16 cellular contexts compared by ENCODE assay signal in genomic region chr1:160755864-160756616, GRCh38. TPM values are rescaled to one million over a fixed set of nuclear protein-coding genes. Genes with fewer than 3 reads are reported as not detected.
DNase-seq lines count a peak whose midpoint lies in the region; ATAC-seq, FAIRE-seq and TF ChIP-seq lines count a peak whose summit lies in the region.
"Had no signal": no experiment of that assay in that cellular context is flagged by ENCODE, and none has a peak within 500 bp of the region (broad histone marks: within the 10 kb centered on the region; RNA-seq: fewer than 3 reads in every experiment).

No MANE protein-coding gene starts in this region.

- H3K4me3 ChIP-seq in spleen: no peak overlapping the region
- no peak overlapping the region for H3K4me3 ChIP-seq in kidney (ENCODE audit: low read length in 2 of 2)
- no peak overlapping the region for H3K4me3 ChIP-seq in MM.1S (ENCODE audit: low read length)
- H3K4me3 ChIP-seq: neural progenitor cell had no signal

- no peaks in the 10 kb centered on the region for H3K27me3 Mint-ChIP-seq in activated CD4-positive, alpha-beta T cell treated with anti-CD3 and anti-CD28 coated beads, Interleukin-2, amount 10 ng/mL, durations not matched to agents 7 days and 5 days
- H3K27me3 Mint-ChIP-seq in activated CD8-positive, alpha-beta T cell treated with anti-CD3 and anti-CD28 coated beads for 36 hours: no peaks in the 10 kb centered on the region

- TF ChIP-seq POLR2A in spleen (IDR thresholded peaks at IDR 0.05): no peak

- peaks cover 20% of the 10 kb centered on the region for H3K9me3 Mint-ChIP-seq in activated CD4-positive, alpha-beta T cell treated with anti-CD3 and anti-CD28 coated beads, Interleukin-2, amount 10 ng/mL, durations not matched to agents 7 days and 5 days
- H3K9me3 Mint-ChIP-seq in activated CD8-positive, alpha-beta T cell treated with anti-CD3 and anti-CD28 coated beads for 36 hours: peaks cover 13% of the 10 kb centered on the region
- H3K9me3 Mint-ChIP-seq: neural progenitor cell had no signal

- H3K27me3 ChIP-seq in spleen (replicated peaks in 1 of 7) (no peaks in the 10 kb centered on the region), MM.1S (replicated peaks; ENCODE audit: insufficient read depth, low read length) (no peaks in the 10 kb centered on the region)
- H3K27me3 ChIP-seq: neural progenitor cell had no signal

- H3K4me1 ChIP-seq in spleen: peaks cover 0 to 26% (median 2%) of the 10 kb centered on the region in 6 donors
- H3K4me1 ChIP-seq in kidney (ENCODE audit: control insufficient read depth in 1 of 2, insufficient read depth in 1 of 2, low read depth in 1 of 2, low read length in 2 of 2): no peaks in the 10 kb centered on the region
- no peaks in the 10 kb centered on the region for H3K4me1 ChIP-seq in MM.1S (ENCODE audit: low read length)
- H3K4me1 ChIP-seq: neural progenitor cell had no signal

- peak overlapping the region in 7 of 8 donors; percentile 10 to 80 (median 58) for H3K27ac ChIP-seq in spleen
- no peak overlapping the region for H3K27ac ChIP-seq in kidney (ENCODE audit: low read depth in 2 of 2, low read length in 2 of 2)
- no peak overlapping the region; the same call in 1 of the 2 replicates for H3K27ac ChIP-seq in MM.1S (ENCODE audit: low read length)
- H3K27ac ChIP-seq: neural progenitor cell had no signal

- H3K36me3 ChIP-seq in spleen (peaks cover 0 to 4% (median 0%) of the 10 kb centered on the region in 6 donors), kidney (ENCODE audit: control insufficient read depth in 1 of 2, insufficient read depth in 2 of 2, low read length in 2 of 2) (no peaks in the 10 kb centered on the region), MM.1S (replicated peaks; ENCODE audit: insufficient read depth, low read length) (peaks cover 20% of the 10 kb centered on the region)
- H3K36me3 ChIP-seq: neural progenitor cell had no signal

- intact Hi-C loops in activated CD8-positive, alpha-beta T cell treated with anti-CD3 and anti-CD28 coated beads for 36 hours (cut with micrococcal nuclease): no loop called here
- intact Hi-C loops in spleen (cut with DNase I; ENCODE audit: low total_unique reads): no loop called here
- intact Hi-C loops in kidney (cut with DNase I): no loop called here

- POLR2A ChIA-PET in activated CD4-positive, alpha-beta T cell treated with anti-CD3 and anti-CD28 coated beads, Interleukin-2, amount 10 ng/mL, durations not matched to agents 7 days and 5 days (lab: Charles Lee): no interaction called here
- POLR2A ChIA-PET in activated CD8-positive, alpha-beta T cell treated with anti-CD3 and anti-CD28 coated beads for 36 hours (lab: Charles Lee): interaction anchor here (0.7 to 3.5 kb wide), 17 partner anchors 8 to 81 kb away, joined by 3 to 35 read pairs (median 4); partner anchors contain the start of genes CD48, LY9 and SLAMF7

- no peak for TF ChIP-seq CTCF in activated CD8-positive, alpha-beta T cell treated with anti-CD3 and anti-CD28 coated beads for 36 hours (IDR thresholded peaks at IDR 0.05)
- TF ChIP-seq CTCF in spleen (IDR thresholded peaks at IDR 0.05 in 8 of 11, conservative IDR thresholded peaks at IDR 0.05 in 3 of 11) (no peak), kidney (IDR thresholded peaks at IDR 0.05; ENCODE audit: borderline replicate concordance, extremely low read depth, insufficient read depth) (no peak), MM.1S (IDR thresholded peaks at IDR 0.05; ENCODE audit: low read length) (no peak)

- peaks cover 47% of the 10 kb centered on the region for H3K4me1 Mint-ChIP-seq in activated CD4-positive, alpha-beta T cell treated with anti-CD3 and anti-CD28 coated beads, Interleukin-2, amount 10 ng/mL, durations not matched to agents 7 days and 5 days
- H3K4me1 Mint-ChIP-seq in activated CD8-positive, alpha-beta T cell treated with anti-CD3 and anti-CD28 coated beads for 36 hours (ENCODE audit: low read depth): peaks cover 73% of the 10 kb centered on the region

- WGBS in spleen, 5 donors: 53 to 67% (median 57%) methylated on average over 4 of the region's 4 CpGs

- no peaks in the 10 kb centered on the region for H3K9me2 ChIP-seq in MM.1S (replicated peaks; ENCODE audit: insufficient read depth, low read length)

- peaks cover 52% of the 10 kb centered on the region for H3F3A ChIP-seq in MM.1S (ENCODE audit: insufficient read depth, low read length)

- H3K36me3 Mint-ChIP-seq in activated CD4-positive, alpha-beta T cell treated with anti-CD3 and anti-CD28 coated beads, Interleukin-2, amount 10 ng/mL, durations not matched to agents 7 days and 5 days (ENCODE audit: low read depth): peaks cover 18% of the 10 kb centered on the region
- H3K36me3 Mint-ChIP-seq in activated CD8-positive, alpha-beta T cell treated with anti-CD3 and anti-CD28 coated beads for 36 hours (ENCODE audit: low read depth): peaks cover 53% of the 10 kb centered on the region
- H3K36me3 Mint-ChIP-seq: neural progenitor cell had no signal

- DNase-seq in activated CD4-positive, alpha-beta T cell treated with anti-CD3 and anti-CD28 coated beads, Interleukin-2, amount 10 ng/mL, durations not matched to agents 7 days and 5 days: no peak
- no peak for DNase-seq in activated CD4-positive, alpha-beta T cell treated with anti-CD3 and anti-CD28 coated beads for 48 hours
- peak; percentile 70 for DNase-seq in activated CD8-positive, alpha-beta T cell treated with anti-CD3 and anti-CD28 coated beads for 36 hours
- DNase-seq in spleen (no peak), kidney (no peak), midbrain (lab: John Stamatoyannopoulos, UW) (no peak), MM.1S (no peak)
- DNase-seq: Calu3, left cardiac atrium, T1000 had no signal

- H3K4me2 ChIP-seq in MM.1S (ENCODE audit: low read depth, low read length): no peak overlapping the region
- H3K4me2 ChIP-seq: neural progenitor cell had no signal

- ATAC-seq in GM21381 (IDR thresholded peaks at IDR 0.05; ENCODE audit: unreplicated experiment): peak; percentile 43
- ATAC-seq in activated CD8-positive, alpha-beta T cell treated with anti-CD3 and anti-CD28 coated beads for 36 hours: peak; percentile 68

- H3K9me3 ChIP-seq in spleen: no peaks in the 10 kb centered on the region
- H3K9me3 ChIP-seq in kidney (ENCODE audit: control insufficient read depth in 1 of 2, low read length in 2 of 2): no peaks in the 10 kb centered on the region
- H3K9me3 ChIP-seq in MM.1S (replicated peaks; ENCODE audit: insufficient read depth, low read length): no peaks in the 10 kb centered on the region

- H2AFZ ChIP-seq in MM.1S (ENCODE audit: low read length): no peak overlapping the region
- H2AFZ ChIP-seq: neural progenitor cell had no signal

- H4K20me1 ChIP-seq in MM.1S (ENCODE audit: insufficient read depth, low read length): peaks cover 7% of the 10 kb centered on the region; the same call in 1 of the 2 replicates

- CTCF ChIA-PET in activated CD4-positive, alpha-beta T cell treated with anti-CD3 and anti-CD28 coated beads, Interleukin-2, amount 10 ng/mL, durations not matched to agents 7 days and 5 days (lab: Charles Lee): interaction anchor here (0.8 to 2.3 kb wide), 14 partner anchors 9 to 106 kb away, joined by 3 to 14 read pairs (median 4); partner anchors contain the start of gene CD244
- CTCF ChIA-PET in activated CD8-positive, alpha-beta T cell treated with anti-CD3 and anti-CD28 coated beads for 36 hours (lab: Charles Lee): interaction anchor here (0.7 to 2.9 kb wide), 15 partner anchors 9 to 195 kb away, joined by 3 to 31 read pairs (median 4); no protein-coding TSS in a partner anchor

- H3K9ac ChIP-seq in kidney (ENCODE audit: low read length in 2 of 2) (no peak overlapping the region), MM.1S (ENCODE audit: low read length) (no peak overlapping the region)
- H3K9ac ChIP-seq: neural progenitor cell had no signal

- H3K4me3 Mint-ChIP-seq in activated CD4-positive, alpha-beta T cell treated with anti-CD3 and anti-CD28 coated beads, Interleukin-2, amount 10 ng/mL, durations not matched to agents 7 days and 5 days: no peak overlapping the region
- H3K4me3 Mint-ChIP-seq in activated CD8-positive, alpha-beta T cell treated with anti-CD3 and anti-CD28 coated beads for 36 hours: peak overlapping the region; percentile 40
- H3K4me3 Mint-ChIP-seq: neural progenitor cell had no signal

- no peak for FAIRE-seq in kidney (lab: Jason Lieb, UNC)
- FAIRE-seq: A204.1, endometrium had no signal

- peak overlapping the region; percentile 78 for H3K27ac Mint-ChIP-seq in activated CD4-positive, alpha-beta T cell treated with anti-CD3 and anti-CD28 coated beads, Interleukin-2, amount 10 ng/mL, durations not matched to agents 7 days and 5 days
- H3K27ac Mint-ChIP-seq in activated CD8-positive, alpha-beta T cell treated with anti-CD3 and anti-CD28 coated beads for 36 hours: peak overlapping the region; percentile 95
- H3K27ac Mint-ChIP-seq: neural progenitor cell had no signal

- H3K79me2 ChIP-seq in MM.1S (ENCODE audit: low read length): peaks cover 5% of the 10 kb centered on the region

RNA-seq across cellular contexts. Expression of gene SLAMF7, which starts 17.0 kb away (rescaled TPM):
- 10 to 100 TPM; 12.8 to 13.4 TPM for total RNA-seq in activated CD4-positive, alpha-beta T cell treated with anti-CD3 and anti-CD28 coated beads, Interleukin-2, amount 10 ng/mL, durations not matched to agents 7 days and 5 days
- 10 to 100 TPM; 90.0 to 93.5 TPM for total RNA-seq in activated CD8-positive, alpha-beta T cell treated with anti-CD3 and anti-CD28 coated beads for 36 hours
- total RNA-seq in spleen: 100 to 1,000 TPM in 1 of 7 donors, 10 to 100 TPM in 6; 28.9 to 134 (median 63.5) TPM
- 10 to 100 TPM; 12.5 to 21.4 (median 13.3) TPM for polyA plus RNA-seq in spleen
- 13.9 TPM for total RNA-seq in kidney
- 0.65 TPM for polyA plus RNA-seq in kidney (ENCODE audit: insufficient read depth, low read depth, low replicate concordance)

RNA-seq across cellular contexts. Expression of gene LY9, which starts 39.9 kb away (rescaled TPM):
- total RNA-seq in activated CD4-positive, alpha-beta T cell treated with anti-CD3 and anti-CD28 coated beads, Interleukin-2, amount 10 ng/mL, durations not matched to agents 7 days and 5 days: 10 to 100 TPM; 45.9 to 49.0 TPM
- 10 to 100 TPM; 19.1 to 19.5 TPM for total RNA-seq in activated CD8-positive, alpha-beta T cell treated with anti-CD3 and anti-CD28 coated beads for 36 hours
- total RNA-seq in spleen (100 to 1,000 TPM in 1 of 7 donors, 10 to 100 TPM in 6; 32.3 to 151 (median 37.2) TPM), kidney (3.5 TPM)
- polyA plus RNA-seq in spleen (10 to 100 TPM; 30.7 to 40.1 (median 38.4) TPM), kidney (ENCODE audit: insufficient read depth, low read depth, low replicate concordance) (0.41 TPM)
- total RNA-seq: Calu3, MCF 10A, skeletal muscle tissue had no signal

RNA-seq across cellular contexts. Expression of gene CD48, which starts 44.4 kb away (rescaled TPM):
- 100 to 1,000 TPM; 294 to 309 TPM for total RNA-seq in activated CD4-positive, alpha-beta T cell treated with anti-CD3 and anti-CD28 coated beads, Interleukin-2, amount 10 ng/mL, durations not matched to agents 7 days and 5 days
- total RNA-seq in activated CD8-positive, alpha-beta T cell treated with anti-CD3 and anti-CD28 coated beads for 36 hours: 100 to 1,000 TPM; 379 to 388 TPM
- total RNA-seq in spleen (100 to 1,000 TPM; 150 to 286 (median 215) TPM), kidney (20.5 TPM)
- polyA plus RNA-seq in spleen (100 to 1,000 TPM; 371 to 510 (median 479) TPM), kidney (ENCODE audit: insufficient read depth, low read depth, low replicate concordance) (3.2 TPM)
- total RNA-seq: Calu3, MCF 10A had no signal

Comparison
In these comparisons a context has a peak if more than half of its experiments do, and no peak if none do; other contexts are left out.
1. H3K27ac ChIP-seq: peak in spleen (7 of 8); none in kidney (0 of 2) and MM.1S (single experiment).